In genomic region chr2:231514951-231515297, GRCh38 we compare ENCODE assay signal across 8 cellular contexts. TPM values are rescaled to one million over a fixed set of nuclear protein-coding genes. Genes with fewer than 3 reads are reported as not detected.
DNase-seq lines count a peak whose midpoint lies in the region; ATAC-seq and TF ChIP-seq lines count a peak whose summit lies in the region.

No MANE protein-coding gene starts in this region.

- 60 to 70% methylated on average over 7 of the region's 7 CpGs for WGBS in body of pancreas, 2 donors

- H3K36me3 ChIP-seq in body of pancreas (replicated peaks in 1 of 2; ENCODE audit: insufficient read depth in 1 of 2, low read depth in 2 of 2) = no peaks in the 10 kb centered on the region

- H3K4me3 ChIP-seq in body of pancreas = no peak overlapping the region

- H3K4me3 Mint-ChIP-seq in stimulated activated naive CD8-positive, alpha-beta T cell treated with anti-CD3 and anti-CD28 coated beads, Interleukin-15, Interleukin-2, amounts not matched to agents 100 ng/mL and 50 ng/mL, for 24 hours = peak overlapping the region; percentile 84

- H3K27me3 Mint-ChIP-seq in stimulated activated naive CD8-positive, alpha-beta T cell treated with anti-CD3 and anti-CD28 coated beads, Interleukin-15, Interleukin-2, amounts not matched to agents 100 ng/mL and 50 ng/mL, for 24 hours = no peaks in the 10 kb centered on the region

- TF ChIP-seq CTCF in body of pancreas (IDR thresholded peaks at IDR 0.05) = no peak

- intact Hi-C loops in body of pancreas (cut with DNase I) = no loop called here

- TF ChIP-seq POLR2A in body of pancreas (IDR thresholded peaks at IDR 0.05) = no peak

- H3K4me1 Mint-ChIP-seq in stimulated activated naive CD8-positive, alpha-beta T cell treated with anti-CD3 and anti-CD28 coated beads, Interleukin-15, Interleukin-2, amounts not matched to agents 100 ng/mL and 50 ng/mL, for 24 hours (ENCODE audit: low read depth) = peaks cover 14% of the 10 kb centered on the region

- H3K27ac Mint-ChIP-seq in stimulated activated naive CD8-positive, alpha-beta T cell treated with anti-CD3 and anti-CD28 coated beads, Interleukin-15, Interleukin-2, amounts not matched to agents 100 ng/mL and 50 ng/mL, for 24 hours = peak overlapping the region; percentile 97

- H3K9me3 ChIP-seq in body of pancreas = no peaks in the 10 kb centered on the region

- H3K36me3 Mint-ChIP-seq in stimulated activated naive CD8-positive, alpha-beta T cell treated with anti-CD3 and anti-CD28 coated beads, Interleukin-15, Interleukin-2, amounts not matched to agents 100 ng/mL and 50 ng/mL, for 24 hours (ENCODE audit: low read depth) = no peaks in the 10 kb centered on the region

- no peak for DNase-seq in stimulated activated naive CD8-positive, alpha-beta T cell treated with anti-CD3 and anti-CD28 coated beads, Interleukin-15, Interleukin-2, amounts not matched to agents 100 U/mL and 50 U/mL, for 24 hours
- no peak for DNase-seq in body of pancreas
- DNase-seq in mesenteric fat pad (ENCODE audit: low spot score) = peak; percentile 37
- no peak for DNase-seq in Ammon's horn (ENCODE audit: low spot score)
- DNase-seq in GM19238 (ENCODE audit: insufficient read length, low spot score) = no peak

- H3K27ac ChIP-seq in body of pancreas = peak overlapping the region in 3 of 4 donors; percentile 75 to 88 (median 85)

- ATAC-seq in stimulated activated naive CD8-positive, alpha-beta T cell treated with anti-CD3 and anti-CD28 coated beads, Interleukin-15, Interleukin-2, amounts not matched to agents 100 U/mL and 50 U/mL, for 24 hours = no peak
- ATAC-seq in body of pancreas (no peak), GM21717 (IDR thresholded peaks at IDR 0.05; ENCODE audit: unreplicated experiment) (no peak), HG02970 (IDR thresholded peaks at IDR 0.05; ENCODE audit: low FRiP score, unreplicated experiment) (no peak)

- H3K27me3 ChIP-seq in body of pancreas = no peaks in the 10 kb centered on the region

- H3K9me3 Mint-ChIP-seq in stimulated activated naive CD8-positive, alpha-beta T cell treated with anti-CD3 and anti-CD28 coated beads, Interleukin-15, Interleukin-2, amounts not matched to agents 100 ng/mL and 50 ng/mL, for 24 hours = no peaks in the 10 kb centered on the region

- peaks cover 39% of the 10 kb centered on the region for H3K4me1 ChIP-seq in body of pancreas

RNA-seq across cellular contexts. Expression of gene NMUR1, which starts 15.3 kb away (rescaled TPM):
- total RNA-seq in body of pancreas (1 to 10 TPM; 2.3 to 6.3 TPM), mesenteric fat pad (1.4 TPM)

RNA-seq across cellular contexts. Expression of gene NCL, which starts 50.6 kb away (rescaled TPM):
- total RNA-seq in body of pancreas (100 to 1,000 TPM; 108 to 159 TPM), mesenteric fat pad (512 TPM)
